Comparison of ENCODE assay signal across 15 cellular contexts in the genomic region with DNA sequence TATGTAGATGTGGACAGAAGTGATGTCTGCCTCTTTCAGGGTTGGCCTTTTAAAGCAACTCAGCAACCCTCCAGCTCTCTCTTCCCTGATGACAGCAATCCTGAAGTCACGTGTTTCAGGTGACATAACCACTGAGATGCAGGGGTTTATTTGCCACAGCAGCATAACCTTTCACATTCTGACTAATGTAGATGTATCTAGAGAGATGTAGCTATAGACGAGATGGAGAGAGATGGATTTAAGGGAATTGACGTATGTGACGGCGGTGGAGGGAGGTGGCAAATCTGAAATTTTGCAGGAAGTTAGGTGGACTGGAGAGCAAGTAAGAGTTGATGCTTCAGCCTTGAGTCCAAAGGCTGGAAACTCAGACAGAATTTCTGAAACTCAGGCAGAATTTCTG.
DNase-seq lines count a peak whose midpoint lies in the region; ATAC-seq and TF ChIP-seq lines count a peak whose summit lies in the region.
"Had no signal": no experiment of that assay in that cellular context is flagged by ENCODE, and none has a peak within 500 bp of the region (broad histone marks: within the 10 kb centered on the region; RNA-seq: fewer than 3 reads in every experiment).

No MANE protein-coding gene starts in this region.

- 96% methylated on average over 5 of the region's 5 CpGs for WGBS in liver
- 94% methylated on average over 5 of the region's 5 CpGs for WGBS in sigmoid colon, 2 donors

- no peak overlapping the region for H3K27ac ChIP-seq in CD4-positive, CD25-positive, alpha-beta regulatory T cell (ENCODE audit: insufficient read depth, low read length, poor library complexity, severe bottlenecking)
- H3K27ac ChIP-seq in SK-N-MC (peak overlapping the region; percentile 99), liver (ENCODE audit: low read depth in 1 of 2, low read length in 2 of 2) (no peak overlapping the region), sigmoid colon (peak overlapping the region; percentile 70 to 88 (median 81))

- H3K9ac ChIP-seq in SK-N-MC (ENCODE audit: insufficient read length) (no peak overlapping the region), liver (ENCODE audit: low read depth in 1 of 2, low read length in 2 of 2) (no peak overlapping the region)

- H3K27ac Mint-ChIP-seq in CD4-positive, CD25-positive, alpha-beta regulatory T cell = peak overlapping the region in 2 of 3 donors; percentile 60 to 89
- H3K27ac Mint-ChIP-seq in natural killer cell treated with Interleukin-12 subunit alpha and Interleukin-12 subunit beta and Interleukin-15 and Interleukin-18, amount 100 ng/mL, for 72 hours = no peak overlapping the region
- H3K27ac Mint-ChIP-seq: activated CD8-positive, alpha-beta T cell treated with anti-CD3 and anti-CD28 coated beads, Interleukin-2, amount 10 ng/mL, durations not matched to agents 7 days and 5 days; H9 had no signal

- H3K36me3 ChIP-seq in CD4-positive, CD25-positive, alpha-beta regulatory T cell (ENCODE audit: control insufficient read depth, insufficient read depth, low read length) = no peaks in the 10 kb centered on the region
- H3K36me3 ChIP-seq in SK-N-MC (ENCODE audit: insufficient read depth, low read length) (no peaks in the 10 kb centered on the region), liver (ENCODE audit: control insufficient read depth in 4 of 4, insufficient read depth in 3 of 4, low read depth in 1 of 4, low read length in 3 of 4) (no peaks in the 10 kb centered on the region), sigmoid colon (no peaks in the 10 kb centered on the region)

- ATAC-seq in CD4-positive, CD25-positive, alpha-beta regulatory T cell (ENCODE audit: low read depth in 2 of 2) = no peak
- no peak for ATAC-seq in natural killer cell treated with Interleukin-12 subunit alpha and Interleukin-12 subunit beta and Interleukin-15 and Interleukin-18, amount 100 ng/mL, for 72 hours
- ATAC-seq in GM21737 (IDR thresholded peaks at IDR 0.05; ENCODE audit: unreplicated experiment) = no peak
- ATAC-seq: activated CD8-positive, alpha-beta T cell treated with anti-CD3 and anti-CD28 coated beads, Interleukin-2, amount 10 ng/mL, durations not matched to agents 7 days and 5 days had no signal

- H3K4me3 Mint-ChIP-seq in CD4-positive, CD25-positive, alpha-beta regulatory T cell = peak overlapping the region in 1 of 4 donors; percentile 0
- H3K4me3 Mint-ChIP-seq in natural killer cell treated with Interleukin-12 subunit alpha and Interleukin-12 subunit beta and Interleukin-15 and Interleukin-18, amount 100 ng/mL, for 72 hours = no peak overlapping the region
- H3K4me3 Mint-ChIP-seq: activated CD8-positive, alpha-beta T cell treated with anti-CD3 and anti-CD28 coated beads, Interleukin-2, amount 10 ng/mL, durations not matched to agents 7 days and 5 days; H9 had no signal

- TF ChIP-seq POLR2A in sigmoid colon (IDR thresholded peaks at IDR 0.05) = no peak

- peaks cover under 1% of the 10 kb centered on the region for H3K36me3 Mint-ChIP-seq in CD4-positive, CD25-positive, alpha-beta regulatory T cell
- no peaks in the 10 kb centered on the region for H3K36me3 Mint-ChIP-seq in natural killer cell treated with Interleukin-12 subunit alpha and Interleukin-12 subunit beta and Interleukin-15 and Interleukin-18, amount 100 ng/mL, for 72 hours

- no peak for DNase-seq in CD4-positive, CD25-positive, alpha-beta regulatory T cell
- DNase-seq in SK-N-MC (ENCODE audit: low read depth, low spot score) (no peak), sigmoid colon (no peak), NCI-H1436 treated with DMSO at 0.1 percent for 48 hours (lab: John Stamatoyannopoulos, UW) (no peak)
- DNase-seq in activated CD4-positive, CD25-positive, alpha-beta regulatory T cell (lab: John Stamatoyannopoulos, UW) = no peak
- DNase-seq in natural killer cell treated with Interleukin-12 subunit alpha and Interleukin-12 subunit beta and Interleukin-15 and Interleukin-18, amount 100 ng/mL, for 72 hours (ENCODE audit: low spot score) = no peak
- DNase-seq: activated CD8-positive, alpha-beta T cell treated with anti-CD3 and anti-CD28 coated beads, Interleukin-2, amount 10 ng/mL, durations not matched to agents 7 days and 5 days; activated gamma-delta T cell treated with Interleukin-2 at 50 U/mL for 16 hours; Calu3; GDM1; H9; NCI-H2081 treated with DMSO at 0.1 percent for 48 hours; PC-9 had no signal

- H3K9me3 ChIP-seq in CD4-positive, CD25-positive, alpha-beta regulatory T cell (ENCODE audit: control insufficient read depth in 2 of 2, low read length in 2 of 2) = no peaks in the 10 kb centered on the region
- H3K9me3 ChIP-seq in SK-N-MC (ENCODE audit: low read depth, low read length) (no peaks in the 10 kb centered on the region; the same call in 1 of the 2 replicates), liver (ENCODE audit: control insufficient read depth in 4 of 4, low read length in 3 of 4) (no peaks in the 10 kb centered on the region), sigmoid colon (no peaks in the 10 kb centered on the region)

- peaks cover 26% of the 10 kb centered on the region for H3K4me1 ChIP-seq in CD4-positive, CD25-positive, alpha-beta regulatory T cell (ENCODE audit: control insufficient read depth, insufficient read depth, low read length, poor library complexity, severe bottlenecking)
- H3K4me1 ChIP-seq in liver (ENCODE audit: control insufficient read depth in 4 of 4, insufficient read depth in 4 of 4, low read length in 3 of 4) (peaks cover 5 to 32% (median 17%) of the 10 kb centered on the region in 4 donors), sigmoid colon (peaks cover 0 to 99% (median 90%) of the 10 kb centered on the region in 4 donors)

- H3K9me3 Mint-ChIP-seq in CD4-positive, CD25-positive, alpha-beta regulatory T cell = no peaks in the 10 kb centered on the region
- peaks cover 3% of the 10 kb centered on the region for H3K9me3 Mint-ChIP-seq in natural killer cell treated with Interleukin-12 subunit alpha and Interleukin-12 subunit beta and Interleukin-15 and Interleukin-18, amount 100 ng/mL, for 72 hours

- TF ChIP-seq CTCF in liver (IDR thresholded peaks at IDR 0.05; ENCODE audit: low read depth, low read length, missing input control) = peak; percentile 2
- no peak for TF ChIP-seq CTCF in sigmoid colon (IDR thresholded peaks at IDR 0.05)

- H3K4me1 Mint-ChIP-seq in CD4-positive, CD25-positive, alpha-beta regulatory T cell = peaks cover 29 to 52% (median 31%) of the 10 kb centered on the region in 4 donors
- H3K4me1 Mint-ChIP-seq in natural killer cell treated with Interleukin-12 subunit alpha and Interleukin-12 subunit beta and Interleukin-15 and Interleukin-18, amount 100 ng/mL, for 72 hours (ENCODE audit: low read depth in 2 of 2) = peaks cover 31 to 40% of the 10 kb centered on the region in 2 donors

- no peaks in the 10 kb centered on the region for H3K27me3 ChIP-seq in CD4-positive, CD25-positive, alpha-beta regulatory T cell (ENCODE audit: control insufficient read depth, insufficient read depth, low read length)
- no peaks in the 10 kb centered on the region for H3K27me3 ChIP-seq in liver (ENCODE audit: control insufficient read depth in 4 of 4, insufficient read depth in 4 of 4, low read length in 3 of 4)
- H3K27me3 ChIP-seq in sigmoid colon = no peaks in the 10 kb centered on the region

- no peak for TF ChIP-seq RAD21 in liver (IDR thresholded peaks at IDR 0.05)

- intact Hi-C loops in sigmoid colon (cut with DNase I) = loop anchor here (5.0 to 10.0 kb wide), 4 partner anchors 75 to 722 kb away; no protein-coding TSS in a partner anchor

- no peak for TF ChIP-seq EP300 in sigmoid colon (IDR thresholded peaks at IDR 0.05)

- H3K27me3 Mint-ChIP-seq in CD4-positive, CD25-positive, alpha-beta regulatory T cell = no peaks in the 10 kb centered on the region
- peaks cover 0 to 4% of the 10 kb centered on the region in 2 donors for H3K27me3 Mint-ChIP-seq in natural killer cell treated with Interleukin-12 subunit alpha and Interleukin-12 subunit beta and Interleukin-15 and Interleukin-18, amount 100 ng/mL, for 72 hours

- H3K4me3 ChIP-seq in CD4-positive, CD25-positive, alpha-beta regulatory T cell (ENCODE audit: low read depth, low read length) = peak overlapping the region; percentile 15
- H3K4me3 ChIP-seq in SK-N-MC (no peak overlapping the region), liver (ENCODE audit: low read depth in 1 of 3, low read length in 3 of 3) (no peak overlapping the region), sigmoid colon (no peak overlapping the region)
- H3K4me3 ChIP-seq: PC-9 had no signal

TF ChIP-seq in liver, 16 proteins besides CTCF, POLR2A, EP300 and RAD21:
- no peak for TF ChIP-seq SP1 (IDR thresholded peaks at IDR 0.05)
- TF ChIP-seq, protein P1, sequence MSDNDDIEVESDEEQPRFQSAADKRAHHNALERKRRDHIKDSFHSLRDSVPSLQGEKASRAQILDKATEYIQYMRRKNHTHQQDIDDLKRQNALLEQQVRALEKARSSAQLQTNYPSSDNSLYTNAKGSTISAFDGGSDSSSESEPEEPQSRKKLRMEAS (IDR thresholded peaks at IDR 0.05) = no peak
- no peak for TF ChIP-seq TAF1 (conservative IDR thresholded peaks at IDR 0.05)
- TF ChIP-seq HNF4A (conservative IDR thresholded peaks at IDR 0.05) = peak in 1 of 2 donors; percentile 23

Comparison
In these comparisons a context has a peak if more than half of its experiments do, and no peak if none do; other contexts are left out.
1. H3K27ac ChIP-seq: peak in SK-N-MC (single experiment) and sigmoid colon (4 of 4); none in CD4-positive, CD25-positive, alpha-beta regulatory T cell (single experiment) and liver (0 of 2).
2. H3K27ac Mint-ChIP-seq: peak in CD4-positive, CD25-positive, alpha-beta regulatory T cell (2 of 3); none in natural killer cell treated with Interleukin-12 subunit alpha and Interleukin-12 subunit beta and Interleukin-15 and Interleukin-18, amount 100 ng/mL, for 72 hours (0 of 2).